In the genomic region with DNA sequence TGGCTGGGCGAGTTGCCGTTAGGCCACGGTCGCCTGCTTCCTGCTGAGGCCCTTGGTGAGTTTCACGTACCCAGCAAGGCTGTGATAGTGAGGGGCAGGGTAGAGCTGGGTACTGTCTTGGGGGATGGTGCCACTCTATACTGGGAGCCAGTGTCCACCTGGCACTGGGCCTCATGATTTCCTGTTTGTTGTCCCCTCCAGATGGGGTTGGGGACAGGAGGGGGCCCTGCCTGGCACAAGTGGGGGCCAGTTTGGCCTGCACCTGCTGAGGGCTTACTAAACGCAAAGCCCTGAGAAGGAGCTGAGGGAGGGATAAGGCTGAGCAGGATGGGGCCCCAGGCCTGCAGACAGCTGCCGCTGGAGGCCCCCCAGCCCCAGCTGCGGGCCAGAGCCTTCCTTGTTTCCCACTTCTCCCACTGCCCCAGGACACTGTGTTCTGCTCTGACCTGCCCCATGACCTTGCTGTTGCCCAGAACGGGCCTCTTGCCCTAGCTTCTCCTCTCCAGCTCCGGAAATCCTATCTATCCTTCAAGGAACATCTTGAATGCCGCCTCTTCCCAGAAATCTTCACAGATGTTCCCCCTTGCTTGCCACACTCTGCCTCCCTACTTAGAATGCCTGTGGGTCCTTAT, we compare ENCODE assay signal across 14 cellular contexts. TPM values are rescaled to one million over a fixed set of nuclear protein-coding genes. Genes with fewer than 3 reads are reported as not detected.
DNase-seq lines count a peak whose midpoint lies in the region; ATAC-seq and TF ChIP-seq lines count a peak whose summit lies in the region.
"Had no signal": no experiment of that assay in that cellular context is flagged by ENCODE, and none has a peak within 500 bp of the region (broad histone marks: within the 10 kb centered on the region; RNA-seq: fewer than 3 reads in every experiment).

No MANE protein-coding gene starts in this region.

- no peak overlapping the region for H3K23ac ChIP-seq in neuronal stem cell (ENCODE audit: low read depth, low read length, poor library complexity)

- H2AFZ ChIP-seq in neuronal stem cell (ENCODE audit: low read length), result no peak overlapping the region

- H3K9me3 Mint-ChIP-seq in CD14-positive monocyte (peaks cover 0 to 4% (median 0%) of the 10 kb centered on the region in 7 donors), IgD-negative memory B cell (no peaks in the 10 kb centered on the region)
- no peaks in the 10 kb centered on the region for H3K9me3 Mint-ChIP-seq in effector memory CD8-positive, alpha-beta T cell
- H3K9me3 Mint-ChIP-seq: activated naive CD4-positive, alpha-beta T cell treated with anti-CD3 and anti-CD28 coated beads, Interleukin-2, amount 50 U/mL, for 24 hours had no signal

- no peak overlapping the region for H2AK5ac ChIP-seq in neuronal stem cell (ENCODE audit: low read depth, low read length)

- H3K79me1 ChIP-seq in neuronal stem cell (ENCODE audit: low read depth, low read length), result peaks cover 5% of the 10 kb centered on the region

- no peak for TF ChIP-seq CTCF in CD14-positive monocyte (IDR thresholded peaks at IDR 0.05)

- no peak overlapping the region for H4K8ac ChIP-seq in neuronal stem cell (ENCODE audit: low read depth, low read length)

- H3K27ac ChIP-seq in neuronal stem cell (replicated peaks; ENCODE audit: low read length), result no peak overlapping the region
- H3K27ac ChIP-seq: WERI-Rb-1 had no signal

- DNase-seq in CD14-positive monocyte (ENCODE audit: low spot score) (no peak), neuronal stem cell (ENCODE audit: low spot score) (no peak), GM03348 (ENCODE audit: low spot score) (no peak)
- no peak for DNase-seq in effector memory CD8-positive, alpha-beta T cell
- no peak for DNase-seq in stimulated activated naive CD4-positive, alpha-beta T cell (lab: John Stamatoyannopoulos, UW)
- DNase-seq in activated effector memory CD4-positive, alpha-beta T cell treated with Interleukin-2 at 50 U/mL for 16 hours, result no peak
- DNase-seq: H7, IMR-90, retina, WERI-Rb-1 had no signal

- H2BK5ac ChIP-seq in neuronal stem cell (ENCODE audit: low read length), result peak overlapping the region; percentile 39

- peaks cover 28 to 31% of the 10 kb centered on the region in 2 donors for H3K4me1 ChIP-seq in neuronal stem cell (ENCODE audit: control insufficient read depth in 2 of 2, insufficient read depth in 1 of 2, low read depth in 1 of 2, low read length in 2 of 2)

- no peak overlapping the region for H3K14ac ChIP-seq in neuronal stem cell (ENCODE audit: low read length)

- no peak overlapping the region for H4K91ac ChIP-seq in neuronal stem cell (ENCODE audit: low read depth, low read length, poor library complexity)

- H3K4ac ChIP-seq in neuronal stem cell (ENCODE audit: low read length), result no peak overlapping the region

- peaks cover 40 to 64% of the 10 kb centered on the region in 2 donors for H3K36me3 Mint-ChIP-seq in CD14-positive monocyte
- H3K36me3 Mint-ChIP-seq in IgD-negative memory B cell, result peaks cover 3% of the 10 kb centered on the region
- H3K36me3 Mint-ChIP-seq in effector memory CD8-positive, alpha-beta T cell (ENCODE audit: insufficient read depth), result peaks cover 83% of the 10 kb centered on the region

- intact Hi-C loops in CD14-positive monocyte (cut with micrococcal nuclease), result no loop called here

- H3K4me3 ChIP-seq in neuronal stem cell (ENCODE audit: low read length in 2 of 2), result no peak overlapping the region
- H3K4me3 ChIP-seq: coronary artery had no signal

- no peak overlapping the region for H3K4me2 ChIP-seq in neuronal stem cell (ENCODE audit: insufficient read depth, low read length, poor library complexity, severe bottlenecking)

- peaks cover 0 to 15% (median 2%) of the 10 kb centered on the region in 3 experiments for H3K27me3 ChIP-seq in neuronal stem cell (ENCODE audit: control insufficient read depth in 3 of 3, insufficient read depth in 3 of 3, low read depth in 1 of 3, low read length in 3 of 3)

- H2BK15ac ChIP-seq in neuronal stem cell (ENCODE audit: low read length), result no peak overlapping the region

- no peak for ATAC-seq in effector memory CD8-positive, alpha-beta T cell (replicated peaks)
- no peak for ATAC-seq in GM18858 (IDR thresholded peaks at IDR 0.05; ENCODE audit: unreplicated experiment)

- peaks cover 0 to 2% of the 10 kb centered on the region in 2 donors for H3K36me3 ChIP-seq in neuronal stem cell (replicated peaks in 1 of 2; ENCODE audit: control insufficient read depth in 2 of 2, insufficient read depth in 2 of 2, low read length in 2 of 2)

- H3K27me3 Mint-ChIP-seq in CD14-positive monocyte (ENCODE audit: low read depth in 3 of 3) (peaks cover 1 to 4% (median 2%) of the 10 kb centered on the region in 3 donors), IgD-negative memory B cell (no peaks in the 10 kb centered on the region)
- no peaks in the 10 kb centered on the region for H3K27me3 Mint-ChIP-seq in effector memory CD8-positive, alpha-beta T cell
- H3K27me3 Mint-ChIP-seq: activated naive CD4-positive, alpha-beta T cell treated with anti-CD3 and anti-CD28 coated beads, Interleukin-2, amount 50 U/mL, for 24 hours had no signal

- peaks cover 0 to 2% of the 10 kb centered on the region in 2 donors for H3K9me3 ChIP-seq in neuronal stem cell (replicated peaks in 1 of 2; ENCODE audit: control insufficient read depth in 2 of 2, insufficient read depth in 1 of 2, low read depth in 1 of 2, low read length in 2 of 2)

- H3K9ac ChIP-seq in neuronal stem cell (ENCODE audit: low read depth, low read length, poor library complexity), result no peak overlapping the region

- peak overlapping the region; percentile 17 for H3K18ac ChIP-seq in neuronal stem cell (ENCODE audit: low read length)

- H3K4me1 Mint-ChIP-seq in CD14-positive monocyte (peaks cover 71% of the 10 kb centered on the region), IgD-negative memory B cell (peaks cover 39 to 51% (median 47%) of the 10 kb centered on the region in 3 donors)
- peaks cover 46 to 53% of the 10 kb centered on the region in 2 donors for H3K4me1 Mint-ChIP-seq in effector memory CD8-positive, alpha-beta T cell (ENCODE audit: low read depth in 2 of 2)

- H2BK12ac ChIP-seq in neuronal stem cell (ENCODE audit: low read length), result no peak overlapping the region

- H3K4me3 Mint-ChIP-seq in CD14-positive monocyte (peak overlapping the region; percentile 56 to 60), IgD-negative memory B cell (peak overlapping the region in 1 of 4 donors; percentile 37)
- peak overlapping the region in 1 of 2 donors; percentile 79 for H3K4me3 Mint-ChIP-seq in effector memory CD8-positive, alpha-beta T cell
- H3K4me3 Mint-ChIP-seq: activated naive CD4-positive, alpha-beta T cell treated with anti-CD3 and anti-CD28 coated beads, Interleukin-2, amount 50 U/mL, for 24 hours had no signal

- no peak overlapping the region for H2BK120ac ChIP-seq in neuronal stem cell (ENCODE audit: low read depth, low read length)

- H3K27ac Mint-ChIP-seq in CD14-positive monocyte (peak overlapping the region; percentile 80 to 97 (median 90)), IgD-negative memory B cell (peak overlapping the region in 2 of 3 donors; percentile 65 to 85)
- peak overlapping the region; percentile 96 to 97 for H3K27ac Mint-ChIP-seq in effector memory CD8-positive, alpha-beta T cell

- no CpG with 5 or more reads among the region's 11 CpGs for WGBS in neuronal stem cell (ENCODE audit: extremely low coverage in 2 of 2, insufficient read length in 2 of 2, insufficient replicate concordance in 1 of 2), 2 donors

RNA-seq across cellular contexts. Expression of a gene that starts 25.4 kb away (rescaled TPM):
- polyA plus RNA-seq in CD14-positive monocyte (not detected), IgD-negative memory B cell (not detected)
- 0.08 TPM for polyA plus RNA-seq in neuronal stem cell (2013, experiment 1 of 2)
- polyA plus RNA-seq in neuronal stem cell (2013, experiment 2 of 2), result 0.07 TPM

RNA-seq across cellular contexts. Expression of a gene that starts 30.2 kb away (rescaled TPM):
- 10 to 100 TPM; 14.9 to 29.4 TPM for polyA plus RNA-seq in CD14-positive monocyte
- polyA plus RNA-seq in IgD-negative memory B cell, result 13.7 TPM
- polyA plus RNA-seq in neuronal stem cell (2013, experiment 1 of 2), result 14.9 TPM
- polyA plus RNA-seq in neuronal stem cell (2013, experiment 2 of 2), result 15.3 TPM

RNA-seq across cellular contexts. Expression of a gene that starts 51.5 kb away (rescaled TPM):
- polyA plus RNA-seq in CD14-positive monocyte, result under 1 TPM in 1 of 2 donors, not detected in 1; 0.11 TPM
- polyA plus RNA-seq in IgD-negative memory B cell, result 0.93 TPM
- polyA plus RNA-seq in neuronal stem cell (2013, experiment 1 of 2), result 31.8 TPM
- 32.6 TPM for polyA plus RNA-seq in neuronal stem cell (2013, experiment 2 of 2)
